13 cellular contexts compared by ENCODE assay signal in genomic region chr10:11636761-11637166, GRCh38.
"Had no signal": no experiment of that assay in that cellular context is flagged by ENCODE, and none has a peak within 500 bp of the region (broad histone marks: within the 10 kb centered on the region; RNA-seq: fewer than 3 reads in every experiment).

No MANE protein-coding gene starts in this region.

- H3K27me3 ChIP-seq: esophagus squamous epithelium, sigmoid colon, thyroid gland had no signal

- H3K9me3 ChIP-seq: esophagus squamous epithelium, sigmoid colon, thyroid gland had no signal

- DNase-seq: activated CD4-positive, alpha-beta T cell treated with anti-CD3 and anti-CD28 coated beads, Interleukin-2, amount 50 U/mL, for 1 hour; activated CD8-positive, alpha-beta memory T cell treated with anti-CD3 and anti-CD28 coated beads for 24 hours; activated naive CD8-positive, alpha-beta T cell treated with anti-CD3 and anti-CD28 coated beads, Interleukin-2, amount 10 ng/mL, durations not matched to agents 7 days and 5 days; anterior cingulate cortex; esophagus squamous epithelium; foreskin fibroblast; glutamatergic neuron; hypothalamus; sigmoid colon; stimulated activated CD4-positive, alpha-beta T cell treated with anti-CD3 and anti-CD28 coated beads, Interleukin-1b, Interleukin-23, amount 100 ng/mL, for 48 hours; thyroid gland had no signal

- H3K4me1 ChIP-seq: esophagus squamous epithelium, sigmoid colon, thyroid gland had no signal

- H3K27ac Mint-ChIP-seq: activated naive CD8-positive, alpha-beta T cell treated with anti-CD3 and anti-CD28 coated beads, Interleukin-2, amount 10 ng/mL, durations not matched to agents 7 days and 5 days had no signal

- ATAC-seq: activated CD4-positive, CD25-positive, alpha-beta regulatory T cell treated with anti-CD3 and anti-CD28 coated beads, Interleukin-2, amount 50 U/mL, for 24 hours had no signal

- H3K4me3 Mint-ChIP-seq: activated naive CD8-positive, alpha-beta T cell treated with anti-CD3 and anti-CD28 coated beads, Interleukin-2, amount 10 ng/mL, durations not matched to agents 7 days and 5 days; neural crest cell had no signal

- H3K36me3 ChIP-seq: esophagus squamous epithelium, sigmoid colon, thyroid gland had no signal

- H3K4me3 ChIP-seq: esophagus squamous epithelium, sigmoid colon, thyroid gland had no signal

- H3K27ac ChIP-seq: esophagus squamous epithelium, sigmoid colon, thyroid gland had no signal
